9 cellular contexts compared by ENCODE assay signal in the genomic region with DNA sequence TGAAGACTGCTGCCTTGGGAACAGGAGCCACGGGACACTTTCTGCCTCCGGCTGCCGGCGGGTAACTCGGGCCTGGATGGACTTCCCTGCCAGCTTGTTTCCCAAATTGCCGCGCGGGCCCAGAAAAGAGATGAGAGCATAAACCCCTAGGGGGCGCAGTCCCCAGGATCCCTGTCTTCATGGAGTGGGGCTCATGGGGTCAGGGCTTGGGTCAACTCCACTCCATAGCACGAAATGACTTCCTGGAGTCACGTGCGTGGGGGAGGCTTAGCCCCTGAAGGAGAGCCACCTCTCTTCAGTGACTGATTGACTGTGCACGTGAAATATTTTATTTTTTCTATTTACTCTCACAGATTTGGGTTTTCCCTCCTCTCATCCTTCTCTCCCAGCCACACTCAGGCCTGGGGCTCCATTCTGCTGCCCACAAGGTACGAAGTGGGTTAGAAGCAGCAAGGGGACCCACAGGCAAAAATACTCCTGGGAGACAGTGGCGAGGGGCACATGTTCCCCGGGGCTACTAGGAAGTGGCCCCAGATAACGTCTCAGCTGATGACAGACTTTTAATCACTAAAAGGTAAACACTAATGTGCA. TPM values are rescaled to one million over a fixed set of nuclear protein-coding genes. Genes with fewer than 3 reads are reported as not detected.
DNase-seq lines count a peak whose midpoint lies in the region; ATAC-seq, FAIRE-seq and TF ChIP-seq lines count a peak whose summit lies in the region.
"Had no signal": no experiment of that assay in that cellular context is flagged by ENCODE, and none has a peak within 500 bp of the region (broad histone marks: within the 10 kb centered on the region; RNA-seq: fewer than 3 reads in every experiment).

No MANE protein-coding gene starts in this region.

- peak; percentile 46 for TF ChIP-seq CTCF in astrocyte (IDR thresholded peaks at IDR 0.05; ENCODE audit: insufficient read depth, low read depth, low read length)

- no peak for ATAC-seq in HG03342 (IDR thresholded peaks at IDR 0.05; ENCODE audit: unreplicated experiment)

- H3K4me3 ChIP-seq in HUES48 (ENCODE audit: low read depth, low read length) (no peak overlapping the region), astrocyte (ENCODE audit: insufficient read depth, low read depth, low read length) (no peak overlapping the region)

- no peak overlapping the region for H3K27ac Mint-ChIP-seq in astrocyte (ENCODE audit: unreplicated experiment)

- peaks cover 8% of the 10 kb centered on the region for H3K4me1 Mint-ChIP-seq in astrocyte (ENCODE audit: low read depth, unreplicated experiment)

- H3K9me3 ChIP-seq in HUES48 (ENCODE audit: control insufficient read depth, insufficient read depth, low read length) (no peaks in the 10 kb centered on the region), astrocyte (ENCODE audit: insufficient read depth, low read depth, low read length) (no peaks in the 10 kb centered on the region)

- no peaks in the 10 kb centered on the region for H3K79me2 ChIP-seq in astrocyte (ENCODE audit: insufficient read depth, low read length)

- no peak overlapping the region for H3K9ac ChIP-seq in HUES48 (ENCODE audit: low read depth, low read length)
- H3K9ac ChIP-seq in astrocyte (ENCODE audit: low read length), result no peak overlapping the region

- H3K27ac ChIP-seq in HUES48 (ENCODE audit: low read depth, low read length) (peak overlapping the region; percentile 22), astrocyte (ENCODE audit: low read depth, low read length) (no peak overlapping the region)

- no peaks in the 10 kb centered on the region for H3K9me3 Mint-ChIP-seq in astrocyte (ENCODE audit: unreplicated experiment)
- H3K9me3 Mint-ChIP-seq: naive thymus-derived CD4-positive, alpha-beta T cell had no signal

- H3K36me3 Mint-ChIP-seq in astrocyte (ENCODE audit: low read depth, unreplicated experiment), result peaks cover 6% of the 10 kb centered on the region

- no peak overlapping the region for H3K4me3 Mint-ChIP-seq in astrocyte (ENCODE audit: unreplicated experiment)

- no peaks in the 10 kb centered on the region for H3K36me3 ChIP-seq in HUES48 (ENCODE audit: control insufficient read depth, insufficient read depth, low read length)
- no peaks in the 10 kb centered on the region for H3K36me3 ChIP-seq in astrocyte (ENCODE audit: insufficient read depth, low read length)

- H3K4me1 ChIP-seq in HUES48 (ENCODE audit: control insufficient read depth, insufficient read depth, low read length) (no peaks in the 10 kb centered on the region), astrocyte (ENCODE audit: insufficient read depth, low read length) (peaks cover 11% of the 10 kb centered on the region)

- no peaks in the 10 kb centered on the region for H3K27me3 ChIP-seq in HUES48 (ENCODE audit: control insufficient read depth, insufficient read depth, low read length)
- no peaks in the 10 kb centered on the region for H3K27me3 ChIP-seq in astrocyte (ENCODE audit: insufficient read depth, low read length)

- no peaks in the 10 kb centered on the region for H4K20me1 ChIP-seq in astrocyte (ENCODE audit: insufficient read depth, low read length)

- no peak overlapping the region for H3K4me2 ChIP-seq in astrocyte (ENCODE audit: low read length)

- H2AFZ ChIP-seq in astrocyte (ENCODE audit: low read depth, low read length), result no peak overlapping the region

- H3K27me3 Mint-ChIP-seq in astrocyte (ENCODE audit: low read depth, unreplicated experiment), result peaks cover 19% of the 10 kb centered on the region
- H3K27me3 Mint-ChIP-seq: naive thymus-derived CD4-positive, alpha-beta T cell had no signal

- DNase-seq in NCI-H2196 (lab: John Stamatoyannopoulos, UW; ENCODE audit: unreplicated experiment) (peak; percentile 56), NCI-H2196 treated with DMSO at 0.1 percent for 48 hours (lab: John Stamatoyannopoulos, UW; ENCODE audit: unreplicated experiment) (no peak), astrocyte (ENCODE audit: low read depth) (no peak), lung microvascular endothelial cell (ENCODE audit: low read depth in 2 of 2) (peak; percentile 38 to 53), NCI-H1436 treated with DMSO at 0.1 percent for 48 hours (lab: John Stamatoyannopoulos, UW) (no peak), T1000 (lab: John Stamatoyannopoulos, UW) (no peak)

- no peak for FAIRE-seq in astrocyte (lab: Jason Lieb, UNC)

RNA-seq across cellular contexts. Expression of a gene that starts 10.0 kb away (rescaled TPM):
- total RNA-seq in astrocyte (2.5 and 3.5 TPM in 2 replicates), lung microvascular endothelial cell (20.2 and 92.0 TPM in 2 replicates)

RNA-seq across cellular contexts. Expression of a gene that starts 22.3 kb away (rescaled TPM):
- 0.70 and 1.7 TPM in 2 replicates for total RNA-seq in astrocyte
- 4.4 and 6.2 TPM in 2 replicates for total RNA-seq in lung microvascular endothelial cell

RNA-seq across cellular contexts. Expression of a gene that starts 57.4 kb away (rescaled TPM):
- total RNA-seq in astrocyte (37.7 TPM in 2 replicates), lung microvascular endothelial cell (33.1 and 37.3 TPM in 2 replicates)

Comparison
In these comparisons a context has a peak if more than half of its experiments do, and no peak if none do; other contexts are left out.
1. DNase-seq: peak in NCI-H2196 (single experiment) and lung microvascular endothelial cell (2 of 2); none in NCI-H2196 treated with DMSO at 0.1 percent for 48 hours (single experiment), astrocyte (single experiment), NCI-H1436 treated with DMSO at 0.1 percent for 48 hours (single experiment) and T1000 (single experiment).